8 cellular contexts compared by ENCODE assay signal in genomic region chr3:45507820-45508317, GRCh38.
DNase-seq lines count a peak whose midpoint lies in the region; ATAC-seq and TF ChIP-seq lines count a peak whose summit lies in the region.

No MANE protein-coding gene starts in this region.

- TF ChIP-seq CTCF in GM12872 (IDR thresholded peaks at IDR 0.05; ENCODE audit: insufficient read depth, low read depth, low read length) (0 out of 3 replicates have a peak, but pooled peaks have one; percentile 15), fibroblast of lung (conservative IDR thresholded peaks at IDR 0.05 in 1 of 2, IDR thresholded peaks at IDR 0.05 in 1 of 2; ENCODE audit: low read depth in 1 of 2, low read length in 2 of 2) (peak; percentile 58 to 79), osteocyte (IDR thresholded peaks at IDR 0.05) (peak; percentile 74)

- no peak overlapping the region for H3K4me3 ChIP-seq in fibroblast of lung (replicated peaks in 1 of 4; ENCODE audit: control extremely low read depth in 1 of 4, insufficient read depth in 1 of 4, low read depth in 3 of 4, low read length in 4 of 4)

- DNase-seq in NCI-H69 (lab: John Stamatoyannopoulos, UW) (peak; percentile 68), fibroblast of lung (ENCODE audit: low read depth in 2 of 2) (peak; percentile 77 to 79), osteocyte (ENCODE audit: extremely low spot score, unreplicated experiment) (peak; percentile 88), left lobe of liver (ENCODE audit: low spot score) (no peak)

- no peaks in the 10 kb centered on the region for H3K36me3 ChIP-seq in fibroblast of lung (ENCODE audit: control insufficient read depth, insufficient read depth, low read length)

- no peak overlapping the region for H3K27ac Mint-ChIP-seq in osteocyte (ENCODE audit: unreplicated experiment)

- H3K27me3 ChIP-seq in fibroblast of lung (ENCODE audit: control insufficient read depth, insufficient read depth, low read length), result no peaks in the 10 kb centered on the region

- no peak overlapping the region for H2AFZ ChIP-seq in fibroblast of lung (ENCODE audit: low read length)

- no peak for ATAC-seq in left lobe of liver
- ATAC-seq in GM18517 (IDR thresholded peaks at IDR 0.05; ENCODE audit: unreplicated experiment), result no peak
- no peak for ATAC-seq in HG03097 (IDR thresholded peaks at IDR 0.05; ENCODE audit: low FRiP score, unreplicated experiment)
- ATAC-seq in HG03196 (IDR thresholded peaks at IDR 0.05; ENCODE audit: unreplicated experiment), result no peak

- H4K20me1 ChIP-seq in fibroblast of lung (ENCODE audit: control insufficient read depth, extremely low read depth, insufficient read depth, low read length), result no peaks in the 10 kb centered on the region

- H3K9me3 ChIP-seq in fibroblast of lung (ENCODE audit: control insufficient read depth, insufficient read depth, low read depth, low read length), result no peaks in the 10 kb centered on the region

- H3K36me3 Mint-ChIP-seq in osteocyte (ENCODE audit: unreplicated experiment), result no peaks in the 10 kb centered on the region

- no peaks in the 10 kb centered on the region for H3K79me2 ChIP-seq in fibroblast of lung (ENCODE audit: control insufficient read depth, insufficient read depth, low read length)

- H3K4me1 ChIP-seq in fibroblast of lung (ENCODE audit: control insufficient read depth, extremely low read depth, insufficient read depth, low read length), result peaks cover 27% of the 10 kb centered on the region

- peak overlapping the region; percentile 92 for H3K27ac ChIP-seq in fibroblast of lung (ENCODE audit: insufficient read depth, low read length)

- peaks cover 2% of the 10 kb centered on the region for H3K4me1 Mint-ChIP-seq in osteocyte (ENCODE audit: unreplicated experiment)

- H3K4me3 Mint-ChIP-seq in osteocyte (ENCODE audit: unreplicated experiment), result no peak overlapping the region

- H3K9ac ChIP-seq in fibroblast of lung (ENCODE audit: insufficient read depth, low read length), result no peak overlapping the region

- peak overlapping the region; percentile 4 for H3K4me2 ChIP-seq in fibroblast of lung (ENCODE audit: extremely low read depth, insufficient read depth, low read length)

- no peaks in the 10 kb centered on the region for H3K27me3 Mint-ChIP-seq in osteocyte (ENCODE audit: unreplicated experiment)

- H3K9me3 Mint-ChIP-seq in osteocyte (ENCODE audit: unreplicated experiment), result no peaks in the 10 kb centered on the region

Comparison
In these comparisons a context has a peak if more than half of its experiments do, and no peak if none do; other contexts are left out.
1. CTCF ChIP-seq: peak in every context shown above with its lines; median percentile 74 in osteocyte; 68 in fibroblast of lung; 15 in GM12872.